23 cellular contexts compared by ENCODE assay signal in the genomic region with DNA sequence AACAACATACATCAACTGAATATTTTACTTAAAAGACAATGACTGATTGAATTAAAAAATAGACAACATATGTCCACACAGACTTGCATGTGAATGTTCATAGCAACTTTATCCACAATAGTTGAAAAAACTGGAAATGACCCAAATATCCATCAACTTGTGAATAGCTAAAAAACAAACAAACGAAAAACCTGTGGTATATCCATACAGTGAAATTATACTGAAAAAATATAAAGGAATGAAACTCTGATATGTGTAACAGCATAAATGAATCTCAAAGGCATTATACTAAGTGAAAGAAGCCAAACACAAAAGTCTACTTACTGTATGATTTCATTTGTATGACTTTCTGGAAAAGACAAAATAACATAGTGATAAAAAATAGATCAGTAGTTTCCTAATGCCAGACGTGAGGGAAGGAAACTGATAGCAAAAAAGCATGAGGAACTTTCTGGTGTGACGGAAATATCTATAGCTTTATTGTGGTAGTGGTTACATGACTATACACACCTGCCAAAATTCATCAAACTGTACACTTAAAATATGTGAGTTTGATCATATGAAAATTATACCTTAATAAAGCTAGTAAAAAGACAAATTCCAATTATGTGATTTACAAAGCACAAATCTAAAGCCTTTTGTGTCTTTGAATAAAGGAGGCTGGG.
A peak's percentile ranks its signal among the peaks of the same experiment; 100 is the strongest.
DNase-seq lines count a peak whose midpoint lies in the region; ATAC-seq lines count a peak whose summit lies in the region.
"Had no signal": no experiment of that assay in that cellular context is flagged by ENCODE, and none has a peak within 500 bp of the region (broad histone marks: within the 10 kb centered on the region; RNA-seq: fewer than 3 reads in every experiment).

No MANE protein-coding gene starts in this region.

- peaks cover 84% of the 10 kb centered on the region for H3K4me1 Mint-ChIP-seq in activated T-cell treated with anti-CD3 and anti-CD28 coated beads, Interleukin-2, amount 50 U/mL, for 24 hours (ENCODE audit: low read depth)
- peaks cover 50 to 58% (median 58%) of the 10 kb centered on the region in 3 donors for H3K4me1 Mint-ChIP-seq in IgD-negative memory B cell
- H3K4me1 Mint-ChIP-seq in activated naive CD8-positive, alpha-beta T cell (ENCODE audit: low read depth): peaks cover 83% of the 10 kb centered on the region
- H3K4me1 Mint-ChIP-seq in stimulated activated memory B cell treated with anti-CD40 and anti-IgM and Interleukin-4, amounts not matched to agents 10 μg/mL and 1 μg/mL and 100 μg/mL, for 72 hours: peaks cover 70% of the 10 kb centered on the region

- ATAC-seq in stimulated activated memory B cell treated with anti-CD40 and anti-IgM and Interleukin-4, amounts not matched to agents 10 μg/mL and 1 μg/mL and 100 μg/mL, for 72 hours: no peak
- no peak for ATAC-seq in GM21825 (IDR thresholded peaks at IDR 0.05; ENCODE audit: unreplicated experiment)
- ATAC-seq: HCT116, upper lobe of right lung had no signal

- H3K36me3 Mint-ChIP-seq in activated T-cell treated with anti-CD3 and anti-CD28 coated beads, Interleukin-2, amount 50 U/mL, for 24 hours (ENCODE audit: low read depth): peaks cover 50% of the 10 kb centered on the region
- peaks cover 2% of the 10 kb centered on the region for H3K36me3 Mint-ChIP-seq in IgD-negative memory B cell
- H3K36me3 Mint-ChIP-seq in activated naive CD8-positive, alpha-beta T cell: peaks cover 14% of the 10 kb centered on the region
- H3K36me3 Mint-ChIP-seq in stimulated activated memory B cell treated with anti-CD40 and anti-IgM and Interleukin-4, amounts not matched to agents 10 μg/mL and 1 μg/mL and 100 μg/mL, for 72 hours: no peaks in the 10 kb centered on the region

- H3K27ac Mint-ChIP-seq in activated T-cell treated with anti-CD3 and anti-CD28 coated beads, Interleukin-2, amount 50 U/mL, for 24 hours: peak overlapping the region; percentile 86
- H3K27ac Mint-ChIP-seq in IgD-negative memory B cell: peak overlapping the region; percentile 48 to 87 (median 77)
- H3K27ac Mint-ChIP-seq in activated naive CD8-positive, alpha-beta T cell: peak overlapping the region; percentile 93
- peak overlapping the region; percentile 75 for H3K27ac Mint-ChIP-seq in stimulated activated memory B cell treated with anti-CD40 and anti-IgM and Interleukin-4, amounts not matched to agents 10 μg/mL and 1 μg/mL and 100 μg/mL, for 72 hours
- H3K27ac Mint-ChIP-seq: nephron progenitor cell had no signal

- H3K9me3 Mint-ChIP-seq in activated T-cell treated with anti-CD3 and anti-CD28 coated beads, Interleukin-2, amount 50 U/mL, for 24 hours: no peaks in the 10 kb centered on the region
- no peaks in the 10 kb centered on the region for H3K9me3 Mint-ChIP-seq in IgD-negative memory B cell
- H3K9me3 Mint-ChIP-seq in activated naive CD8-positive, alpha-beta T cell (ENCODE audit: low read depth): no peaks in the 10 kb centered on the region
- H3K9me3 Mint-ChIP-seq in stimulated activated memory B cell treated with anti-CD40 and anti-IgM and Interleukin-4, amounts not matched to agents 10 μg/mL and 1 μg/mL and 100 μg/mL, for 72 hours: no peaks in the 10 kb centered on the region

- no peak for DNase-seq in activated T-cell treated with anti-CD3 and anti-CD28 coated beads, Interleukin-2, amount 50 U/mL, for 24 hours
- DNase-seq in activated T-cell treated with anti-CD3 and anti-CD28 coated beads for 4 hours: no peak
- no peak for DNase-seq in GM03348 (ENCODE audit: low spot score)
- DNase-seq in stimulated activated CD4-positive, alpha-beta T cell treated with anti-CD3 and anti-CD28 coated beads, Interleukin-4, amount 100 ng/mL, for 4 hours: no peak
- DNase-seq: ACHN; amygdala; DMS79; glutamatergic neuron; kidney; MM.1S; NCI-H1417 treated with DMSO at 0.1 percent for 48 hours; NCI-H2081; NCI-H2227 treated with DMSO at 0.1 percent for 48 hours; nephron progenitor cell; Peyer's patch; SHP77 treated with DMSO at 0.1 percent for 48 hours; stimulated activated CD4-positive, alpha-beta T cell treated with anti-CD3 and anti-CD28 coated beads, Interleukin-2, amount 100 ng/mL, for 24 hours; upper lobe of right lung had no signal

- peak overlapping the region; percentile 5 for H3K4me3 Mint-ChIP-seq in activated T-cell treated with anti-CD3 and anti-CD28 coated beads, Interleukin-2, amount 50 U/mL, for 24 hours
- peak overlapping the region in 3 of 4 donors; percentile 34 to 65 (median 56) for H3K4me3 Mint-ChIP-seq in IgD-negative memory B cell
- peak overlapping the region; percentile 60 for H3K4me3 Mint-ChIP-seq in activated naive CD8-positive, alpha-beta T cell
- H3K4me3 Mint-ChIP-seq in stimulated activated memory B cell treated with anti-CD40 and anti-IgM and Interleukin-4, amounts not matched to agents 10 μg/mL and 1 μg/mL and 100 μg/mL, for 72 hours: peak overlapping the region; percentile 51
- H3K4me3 Mint-ChIP-seq: nephron progenitor cell had no signal

- H3K27me3 Mint-ChIP-seq in activated T-cell treated with anti-CD3 and anti-CD28 coated beads, Interleukin-2, amount 50 U/mL, for 24 hours: no peaks in the 10 kb centered on the region
- no peaks in the 10 kb centered on the region for H3K27me3 Mint-ChIP-seq in IgD-negative memory B cell
- no peaks in the 10 kb centered on the region for H3K27me3 Mint-ChIP-seq in activated naive CD8-positive, alpha-beta T cell
- H3K27me3 Mint-ChIP-seq in stimulated activated memory B cell treated with anti-CD40 and anti-IgM and Interleukin-4, amounts not matched to agents 10 μg/mL and 1 μg/mL and 100 μg/mL, for 72 hours: no peaks in the 10 kb centered on the region

Comparison
In these comparisons a context has a peak if more than half of its experiments do, and no peak if none do; other contexts are left out.
1. H3K4me3 Mint-ChIP-seq: peak in every context shown above with its lines; median percentile 60 in activated naive CD8-positive, alpha-beta T cell; 56 in IgD-negative memory B cell; 51 in stimulated activated memory B cell treated with anti-CD40 and anti-IgM and Interleukin-4, amounts not matched to agents 10 μg/mL and 1 μg/mL and 100 μg/mL, for 72 hours; 5 in activated T-cell treated with anti-CD3 and anti-CD28 coated beads, Interleukin-2, amount 50 U/mL, for 24 hours.